In genomic region chr4:145781306-145781705, GRCh38 we compare ENCODE assay signal across 16 cellular contexts.
"Had no signal": no experiment of that assay in that cellular context is flagged by ENCODE, and none has a peak within 500 bp of the region (broad histone marks: within the 10 kb centered on the region; RNA-seq: fewer than 3 reads in every experiment).

No MANE protein-coding gene starts in this region.

- DNase-seq: activated CD4-positive, alpha-beta T cell treated with anti-CD3 and anti-CD28 coated beads, Interleukin-2, amount 50 U/mL, for 4 hours; activated naive CD4-positive, alpha-beta T cell; caudate nucleus; colonic mucosa; effector CD8-positive, alpha-beta T cell; foreskin fibroblast; hypothalamus; kidney glomerular epithelial cell; mesendoderm; natural killer cell; stimulated activated CD4-positive, alpha-beta T cell treated with anti-CD3 and anti-CD28 coated beads, Interleukin-2, amount 100 ng/mL, for 24 hours; substantia nigra; transverse colon had no signal

- H3K4me3 Mint-ChIP-seq: activated T-helper 1 cell treated with anti-CD3 and anti-CD28 coated beads, Interleukin-12 subunit alpha, Interleukin-12 subunit beta, Interleukin-2, Interleukin-4 antibody, amounts not matched to agents 30 ng/mL and 10 ng/mL and 1 ng/mL, durations not matched to agents 14 hours and 24 hours and 36 hours; natural killer cell had no signal

- H3K4me3 ChIP-seq: colonic mucosa, transverse colon, vagina had no signal

- H3K9me3 Mint-ChIP-seq: natural killer cell had no signal

- ATAC-seq: activated CD4-positive, CD25-positive, alpha-beta regulatory T cell treated with anti-CD3 and anti-CD28 coated beads, Interleukin-2, amount 50 U/mL, for 24 hours; natural killer cell had no signal
